In genomic region chr6:30763155-30763617, GRCh38 we compare ENCODE assay signal across 13 cellular contexts. TPM values are rescaled to one million over a fixed set of nuclear protein-coding genes. Genes with fewer than 3 reads are reported as not detected.
DNase-seq lines count a peak whose midpoint lies in the region; TF ChIP-seq lines count a peak whose summit lies in the region.
"Had no signal": no experiment of that assay in that cellular context is flagged by ENCODE, and none has a peak within 500 bp of the region (broad histone marks: within the 10 kb centered on the region; RNA-seq: fewer than 3 reads in every experiment).

No MANE protein-coding gene starts in this region.

- H3K4me1 ChIP-seq in muscle layer of duodenum (ENCODE audit: control insufficient read depth in 1 of 2, insufficient read depth in 2 of 2, low read length in 2 of 2) = peaks cover 6 to 15% of the 10 kb centered on the region in 2 donors

- DNase-seq in AG04450 (ENCODE audit: low read depth, low spot score) = no peak
- no peak for DNase-seq in HFFc6
- DNase-seq in brain microvascular endothelial cell = no peak
- DNase-seq in NCI-H2029 treated with DMSO at 0.1 percent for 48 hours (lab: John Stamatoyannopoulos, UW) = no peak
- no peak for DNase-seq in middle frontal gyrus (ENCODE audit: extremely low spot score, low spot score)
- no peak for DNase-seq in DMS114 treated with DMSO at 0.1 percent for 48 hours (lab: John Stamatoyannopoulos, UW; ENCODE audit: unreplicated experiment)
- no peak for DNase-seq in NCI-H524 (lab: John Stamatoyannopoulos, UW)
- DNase-seq: activated B cell treated with CpG ODN at 0.5 μM for 24 hours; CD4-positive, alpha-beta T cell; KG1; NCI-H2171 treated with DMSO at 0.1 percent for 48 hours had no signal

- H3K27me3 Mint-ChIP-seq in HFFc6 (ENCODE audit: insufficient read depth) = peaks cover 2% of the 10 kb centered on the region; the same call in 1 of the 2 replicates
- H3K27me3 Mint-ChIP-seq: CD4-positive, alpha-beta T cell had no signal

- H3K27me3 ChIP-seq in AG04450 (ENCODE audit: control insufficient read depth, insufficient read depth, low read length) (no peaks in the 10 kb centered on the region), brain microvascular endothelial cell (replicated peaks) (no peaks in the 10 kb centered on the region), muscle layer of duodenum (ENCODE audit: low read depth, low read length) (no peaks in the 10 kb centered on the region)
- H3K27me3 ChIP-seq: suprapubic skin had no signal

- H3K27ac Mint-ChIP-seq in HFFc6 = peak overlapping the region; percentile 70; the same call in 1 of the 2 replicates
- H3K27ac Mint-ChIP-seq: activated B cell treated with CpG ODN at 0.5 μM for 24 hours had no signal

- POLR2A ChIA-PET in AG04450 (lab: Yijun Ruan, JAX) = interaction anchor here (2.1 kb wide), 1 partner anchor 18 kb away, joined by 8 read pairs; no protein-coding TSS in a partner anchor

- no peaks in the 10 kb centered on the region for H3K9me3 Mint-ChIP-seq in HFFc6
- H3K9me3 Mint-ChIP-seq: CD4-positive, alpha-beta T cell had no signal

- H3K27ac ChIP-seq in AG04450 (ENCODE audit: low read depth, low read length) (peak overlapping the region; percentile 48), brain microvascular endothelial cell (peak overlapping the region; percentile 81), muscle layer of duodenum (ENCODE audit: low read length) (peak overlapping the region; percentile 40)

- H3K36me3 ChIP-seq in brain microvascular endothelial cell (replicated peaks) (no peaks in the 10 kb centered on the region), muscle layer of duodenum (ENCODE audit: control insufficient read depth in 1 of 2, insufficient read depth in 2 of 2, low read length in 2 of 2) (no peaks in the 10 kb centered on the region)
- H3K36me3 ChIP-seq: suprapubic skin had no signal

- in situ Hi-C loops in brain microvascular endothelial cell (cut with HindIII; ENCODE audit: low pct_ligation_motif_present, low sequenced_read_pairs) = no loop called here

- CTCF ChIA-PET in AG04450 (lab: Charles Lee) = interaction anchor here (1.5 kb wide), 1 partner anchor 11 kb away, joined by 6 read pairs; no protein-coding TSS in a partner anchor

- no peak for TF ChIP-seq CTCF in AG04450 (IDR thresholded peaks at IDR 0.05; ENCODE audit: low read depth, low read length)
- TF ChIP-seq CTCF in HFFc6 (IDR thresholded peaks at IDR 0.05) = no peak
- TF ChIP-seq CTCF in brain microvascular endothelial cell (IDR thresholded peaks at IDR 0.05; ENCODE audit: low read depth, low read length, missing control alignments) = no peak

- H3K9me3 ChIP-seq in AG04450 (ENCODE audit: control insufficient read depth, insufficient read depth, low read length) (0 out of 2 replicates have a peak, but pooled peaks cover 4% of the 10 kb centered on the region), muscle layer of duodenum (ENCODE audit: control insufficient read depth in 1 of 2, low read length in 2 of 2) (no peaks in the 10 kb centered on the region)
- H3K9me3 ChIP-seq: suprapubic skin had no signal

- no peak overlapping the region for H3K4me3 ChIP-seq in AG04450 (ENCODE audit: low read depth, low read length)
- H3K4me3 ChIP-seq in brain microvascular endothelial cell (ENCODE audit: low read depth, low read length) = no peak overlapping the region
- H3K4me3 ChIP-seq in muscle layer of duodenum (ENCODE audit: low read depth in 1 of 2, low read length in 2 of 2) = no peak overlapping the region
- H3K4me3 ChIP-seq: suprapubic skin had no signal

- peaks cover 80% of the 10 kb centered on the region for H3K4me1 Mint-ChIP-seq in HFFc6 (ENCODE audit: low read depth)

- no peak overlapping the region for H3K4me3 Mint-ChIP-seq in HFFc6
- H3K4me3 Mint-ChIP-seq: activated B cell treated with CpG ODN at 0.5 μM for 24 hours had no signal

- H3K36me3 Mint-ChIP-seq in HFFc6 (ENCODE audit: low read depth) = no peaks in the 10 kb centered on the region

RNA-seq across cellular contexts. Expression of gene IER3, which starts 18.8 kb away (rescaled TPM):
- 85.2 and 98.7 TPM in 2 replicates for polyA plus RNA-seq in AG04450 (2011; rRNA removed)
- polyA minus RNA-seq in AG04450 (2011; rRNA and poly(A)+ RNA removed) = 59.6 and 80.4 TPM in 2 replicates
- total RNA-seq in HFFc6 (2021; fragmentation: NEBNext Ultra II Directional; extraction: Animal tissue kit (Norgen Biotek cat#: 25700)) = 10 to 100 TPM; 38.1 to 62.4 (median 60.2) TPM

RNA-seq across cellular contexts. Expression of gene FLOT1, which starts 20.7 kb away (rescaled TPM):
- 155 and 156 TPM in 2 replicates for polyA plus RNA-seq in AG04450 (2011; rRNA removed)
- polyA minus RNA-seq in AG04450 (2011; rRNA and poly(A)+ RNA removed) = 96.0 and 99.8 TPM in 2 replicates
- 100 to 1,000 TPM; 218 to 286 (median 236) TPM for total RNA-seq in HFFc6 (2021; fragmentation: NEBNext Ultra II Directional; extraction: Animal tissue kit (Norgen Biotek cat#: 25700))

RNA-seq across cellular contexts. Expression of gene TUBB, which starts 43.0 kb away (rescaled TPM):
- 1,457 and 1,715 TPM in 2 replicates for polyA plus RNA-seq in AG04450 (2011; rRNA removed)
- 1,694 and 2,026 TPM in 2 replicates for polyA minus RNA-seq in AG04450 (2011; rRNA and poly(A)+ RNA removed)
- total RNA-seq in HFFc6 (2021; fragmentation: NEBNext Ultra II Directional; extraction: Animal tissue kit (Norgen Biotek cat#: 25700)) = 1,000 to 10,000 TPM; 1,052 to 1,712 (median 1,589) TPM

RNA-seq across cellular contexts. Expression of gene MDC1, which starts 46.1 kb away (rescaled TPM):
- 4.1 and 6.8 TPM in 2 replicates for polyA plus RNA-seq in AG04450 (2011; rRNA removed)
- polyA minus RNA-seq in AG04450 (2011; rRNA and poly(A)+ RNA removed) = 9.0 and 9.5 TPM in 2 replicates
- 10 to 100 TPM; 18.4 to 31.9 (median 28.1) TPM for total RNA-seq in HFFc6 (2021; fragmentation: NEBNext Ultra II Directional; extraction: Animal tissue kit (Norgen Biotek cat#: 25700))
